ENCODE assay signal across 15 cellular contexts in the genomic region with DNA sequence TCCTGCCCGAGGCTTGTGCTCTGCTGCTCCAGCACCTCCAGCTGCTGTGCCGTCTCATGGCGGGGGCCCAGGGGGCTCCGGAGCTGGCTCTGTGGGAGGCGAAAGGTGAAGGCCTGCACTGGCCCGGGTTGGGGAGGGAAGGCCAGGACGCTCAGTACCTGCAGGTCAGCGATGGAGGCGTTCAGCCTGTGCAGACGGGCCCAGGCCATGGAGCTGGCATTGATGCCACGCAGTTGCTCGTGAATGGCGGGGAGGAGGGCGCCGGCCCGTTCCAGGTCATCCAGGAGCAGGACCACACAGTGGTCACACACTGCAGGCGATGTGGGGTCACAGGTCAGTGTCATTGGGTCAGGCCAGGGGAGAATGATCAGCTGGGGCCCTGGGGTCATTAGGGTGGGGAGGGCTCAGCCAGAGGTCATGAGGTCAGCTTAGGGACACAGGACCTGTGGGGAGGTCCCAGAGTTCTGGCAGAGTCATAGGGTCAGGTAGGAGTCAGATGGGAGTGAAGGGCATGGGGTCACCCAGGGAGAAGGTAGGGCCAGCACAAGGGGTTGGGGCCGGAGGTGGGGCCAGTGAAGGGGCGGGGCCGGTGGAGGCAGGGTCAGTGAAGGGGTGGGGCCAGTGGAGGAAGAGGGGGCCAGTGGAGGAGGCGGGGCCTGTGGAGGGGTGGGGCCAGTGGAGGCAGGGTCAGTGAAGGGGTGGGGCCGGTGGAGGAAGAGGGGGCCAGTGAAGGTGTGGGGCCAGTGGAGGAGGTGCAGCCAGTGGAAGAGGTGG. TPM values are rescaled to one million over a fixed set of nuclear protein-coding genes. Genes with fewer than 3 reads are reported as not detected.
DNase-seq lines count a peak whose midpoint lies in the region; ATAC-seq, FAIRE-seq and TF ChIP-seq lines count a peak whose summit lies in the region.
"Had no signal": no experiment of that assay in that cellular context is flagged by ENCODE, and none has a peak within 500 bp of the region (broad histone marks: within the 10 kb centered on the region; RNA-seq: fewer than 3 reads in every experiment).

No MANE protein-coding gene starts in this region.

- ATAC-seq in stimulated activated naive CD8-positive, alpha-beta T cell treated with anti-CD3 and anti-CD28 coated beads, Interleukin-15, Interleukin-2, amounts not matched to agents 100 U/mL and 50 U/mL, for 24 hours: no peak
- no peak for ATAC-seq in stimulated activated naive CD8-positive, alpha-beta T cell treated with anti-CD3 and anti-CD28 coated beads, Interleukin-15, amount 100 ng/mL, for 72 hours

- no peak overlapping the region for H3K4me2 ChIP-seq in hepatocyte

- no peak overlapping the region for H3K27ac Mint-ChIP-seq in stimulated activated naive CD8-positive, alpha-beta T cell treated with anti-CD3 and anti-CD28 coated beads, Interleukin-15, amount 100 ng/mL, for 72 hours
- H3K27ac Mint-ChIP-seq: activated B cell treated with CpG ODN at 0.5 μM for 24 hours; CD4-positive, CD25-positive, alpha-beta regulatory T cell had no signal

- H3K9me3 ChIP-seq in hepatocyte (ENCODE audit: low read depth): no peaks in the 10 kb centered on the region
- H3K9me3 ChIP-seq: lower lobe of right lung, thoracic aorta had no signal

- H3K9me2 ChIP-seq in hepatocyte (replicated peaks; ENCODE audit: insufficient read depth): no peaks in the 10 kb centered on the region

- peak; percentile 46 for DNase-seq in stimulated activated naive CD8-positive, alpha-beta T cell treated with anti-CD3 and anti-CD28 coated beads, Interleukin-15, Interleukin-2, amounts not matched to agents 100 U/mL and 50 U/mL, for 24 hours
- DNase-seq in stimulated activated naive CD8-positive, alpha-beta T cell treated with anti-CD3 and anti-CD28 coated beads, Interleukin-15, amount 100 ng/mL, for 72 hours: no peak
- DNase-seq in SW480 (ENCODE audit: low spot score) (peak; percentile 62), hepatocyte (ENCODE audit: low spot score) (peak; percentile 48), NCI-H2227 treated with DMSO at 0.1 percent for 48 hours (lab: John Stamatoyannopoulos, UW) (no peak), DMS 273 (lab: John Stamatoyannopoulos, UW; ENCODE audit: unreplicated experiment) (no peak), GM12891 (ENCODE audit: insufficient read length, low spot score) (no peak), NCI-H1092 (lab: John Stamatoyannopoulos, UW) (no peak)
- DNase-seq: activated B cell treated with CpG ODN at 0.5 μM for 24 hours; activated effector memory CD4-positive, alpha-beta T cell treated with Interleukin-2 at 50 U/mL for 16 hours; CD4-positive, CD25-positive, alpha-beta regulatory T cell; lower lobe of right lung; NCI-H1105 treated with DMSO at 0.1 percent for 48 hours had no signal

- no peak for FAIRE-seq in GM12891 (lab: Jason Lieb, UNC)

- no peak for TF ChIP-seq POLR2A in GM12891 (IDR thresholded peaks at IDR 0.05; ENCODE audit: low read depth, low read length)

- H3K4me1 Mint-ChIP-seq in stimulated activated naive CD8-positive, alpha-beta T cell treated with anti-CD3 and anti-CD28 coated beads, Interleukin-15, amount 100 ng/mL, for 72 hours: peaks cover 6% of the 10 kb centered on the region
- H3K4me1 Mint-ChIP-seq: activated B cell treated with CpG ODN at 0.5 μM for 24 hours; CD4-positive, CD25-positive, alpha-beta regulatory T cell; central memory CD8-positive, alpha-beta T cell had no signal

- no peak overlapping the region for H2AFZ ChIP-seq in hepatocyte

- no peaks in the 10 kb centered on the region for H4K20me1 ChIP-seq in hepatocyte (ENCODE audit: insufficient read depth, poor library complexity, severe bottlenecking)

- no peaks in the 10 kb centered on the region for H3K27me3 ChIP-seq in hepatocyte

- 98% methylated on average over 14 of the region's 22 CpGs for WGBS in hepatocyte (ENCODE audit: low lambda C conversion rate, missing lambda C conversion rate)

- no peaks in the 10 kb centered on the region for H3K4me1 ChIP-seq in hepatocyte (ENCODE audit: insufficient read depth)
- H3K4me1 ChIP-seq: lower lobe of right lung had no signal

- no peaks in the 10 kb centered on the region for H3K9me3 Mint-ChIP-seq in stimulated activated naive CD8-positive, alpha-beta T cell treated with anti-CD3 and anti-CD28 coated beads, Interleukin-15, amount 100 ng/mL, for 72 hours
- H3K9me3 Mint-ChIP-seq: activated B cell treated with CpG ODN at 0.5 μM for 24 hours; CD4-positive, CD25-positive, alpha-beta regulatory T cell; central memory CD8-positive, alpha-beta T cell had no signal

- no peak overlapping the region for H3K4me3 ChIP-seq in hepatocyte
- H3K4me3 ChIP-seq: lower lobe of right lung, thoracic aorta had no signal

- H3K79me2 ChIP-seq in hepatocyte: no peaks in the 10 kb centered on the region

- no peaks in the 10 kb centered on the region for H3K27me3 Mint-ChIP-seq in stimulated activated naive CD8-positive, alpha-beta T cell treated with anti-CD3 and anti-CD28 coated beads, Interleukin-15, amount 100 ng/mL, for 72 hours
- H3K27me3 Mint-ChIP-seq: activated B cell treated with CpG ODN at 0.5 μM for 24 hours; central memory CD8-positive, alpha-beta T cell had no signal

- TF ChIP-seq CTCF in hepatocyte (IDR thresholded peaks at IDR 0.05; ENCODE audit: poor library complexity): no peak

- H3K27ac ChIP-seq in hepatocyte: no peak overlapping the region
- H3K27ac ChIP-seq: lower lobe of right lung, thoracic aorta had no signal

- H3K4me3 Mint-ChIP-seq in stimulated activated naive CD8-positive, alpha-beta T cell treated with anti-CD3 and anti-CD28 coated beads, Interleukin-15, amount 100 ng/mL, for 72 hours: no peak overlapping the region
- H3K4me3 Mint-ChIP-seq: activated B cell treated with CpG ODN at 0.5 μM for 24 hours; CD4-positive, CD25-positive, alpha-beta regulatory T cell; central memory CD8-positive, alpha-beta T cell had no signal

- H3K36me3 ChIP-seq in hepatocyte (replicated peaks; ENCODE audit: insufficient read depth, low read depth): no peaks in the 10 kb centered on the region

TF ChIP-seq in GM12891, 5 proteins besides CTCF, POLR2A, EP300 and RAD21:
- no peak for TF ChIP-seq SPI1 (IDR thresholded peaks at IDR 0.05; ENCODE audit: low read depth, low read length)
- no peak for TF ChIP-seq POU2F2 (IDR thresholded peaks at IDR 0.05; ENCODE audit: low read depth, low read length)
- TF ChIP-seq POLR2AphosphoS5 (IDR thresholded peaks at IDR 0.05; ENCODE audit: low read depth, low read length): no peak
- TF ChIP-seq TAF1 (IDR thresholded peaks at IDR 0.05; ENCODE audit: low read depth, low read length): no peak
- no peak for TF ChIP-seq PAX5 (IDR thresholded peaks at IDR 0.05; ENCODE audit: insufficient read depth, low read length, severe bottlenecking)

RNA-seq across cellular contexts. Expression of a gene that starts 18.0 kb away (rescaled TPM):
- total RNA-seq in hepatocyte: 103 and 116 TPM in 2 replicates
- 143 and 144 TPM in 2 replicates for polyA plus RNA-seq in hepatocyte
- 68.5 TPM for polyA plus RNA-seq in GM12891 (2012; ENCODE audit: low read depth, missing spikeins)

RNA-seq across cellular contexts. Expression of a gene that starts 46.3 kb away (rescaled TPM):
- 44.6 and 71.3 TPM in 2 replicates for total RNA-seq in hepatocyte
- 252 and 313 TPM in 2 replicates for polyA plus RNA-seq in hepatocyte
- 1.3 TPM for polyA plus RNA-seq in GM12891 (2012; ENCODE audit: low read depth, missing spikeins)

Comparison
In these comparisons a context has a peak if more than half of its experiments do, and no peak if none do; other contexts are left out.
1. DNase-seq: peak in stimulated activated naive CD8-positive, alpha-beta T cell treated with anti-CD3 and anti-CD28 coated beads, Interleukin-15, Interleukin-2, amounts not matched to agents 100 U/mL and 50 U/mL, for 24 hours (single experiment), SW480 (single experiment) and hepatocyte (single experiment); none in stimulated activated naive CD8-positive, alpha-beta T cell treated with anti-CD3 and anti-CD28 coated beads, Interleukin-15, amount 100 ng/mL, for 72 hours (0 of 2), NCI-H2227 treated with DMSO at 0.1 percent for 48 hours (single experiment), DMS 273 (single experiment), GM12891 (single experiment) and NCI-H1092 (single experiment).